ENCODE assay signal across 24 cellular contexts in the genomic region with DNA sequence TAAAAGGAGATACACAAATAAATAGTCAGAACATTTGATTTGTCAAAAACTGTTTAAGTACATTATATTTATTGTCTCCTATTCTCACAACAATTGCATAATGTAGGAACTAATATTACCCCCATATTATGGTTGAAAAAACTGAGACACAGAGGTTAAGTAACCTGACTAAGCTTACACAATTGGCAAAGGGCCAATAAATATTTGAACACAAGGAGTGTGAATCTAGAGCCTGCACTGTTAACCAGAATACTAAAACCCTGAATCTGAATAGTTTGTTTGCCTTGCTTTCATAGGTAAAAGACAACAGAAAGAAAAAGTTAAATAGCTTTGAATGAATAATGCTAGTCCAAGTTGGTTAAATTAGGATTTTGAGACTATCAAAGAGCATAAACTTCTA. TPM values are rescaled to one million over a fixed set of nuclear protein-coding genes. Genes with fewer than 3 reads are reported as not detected.
"Had no signal": no experiment of that assay in that cellular context is flagged by ENCODE, and none has a peak within 500 bp of the region (broad histone marks: within the 10 kb centered on the region; RNA-seq: fewer than 3 reads in every experiment).

No MANE protein-coding gene starts in this region.

- DNase-seq: effector memory CD4-positive, alpha-beta T cell; foreskin fibroblast; glutamatergic neuron; islet precursor cell; natural killer cell; right cardiac atrium; small intestine; stimulated activated CD4-positive, alpha-beta T cell treated with anti-CD3 and anti-CD28 coated beads, Interleukin-12 subunit alpha, Interleukin-12 subunit beta, amount 100 ng/mL, for 4 hours; stimulated activated naive CD4-positive, alpha-beta T cell; stomach; substantia nigra; transverse colon had no signal

- H3K9me3 Mint-ChIP-seq: memory B cell, mesothelial cell of epicardium, neural crest cell had no signal

- H3K27me3 Mint-ChIP-seq: memory B cell had no signal

- H3K4me1 ChIP-seq: esophagus muscularis mucosa, gastroesophageal sphincter, stomach, transverse colon had no signal

- FAIRE-seq: endometrium, small intestine had no signal

- H3K9me3 ChIP-seq: esophagus muscularis mucosa, gastroesophageal sphincter, stomach, thoracic aorta, transverse colon had no signal

- H3K4me3 Mint-ChIP-seq: memory B cell, mesothelial cell of epicardium, natural killer cell, neural crest cell had no signal

- H3K4me3 ChIP-seq: coronary artery, esophagus muscularis mucosa, gastroesophageal sphincter, stomach, thoracic aorta, transverse colon had no signal

- H3K27ac Mint-ChIP-seq: memory B cell, mesothelial cell of epicardium, natural killer cell had no signal

- H3K36me3 Mint-ChIP-seq: memory B cell, mesothelial cell of epicardium, natural killer cell had no signal

- H3K4me1 Mint-ChIP-seq: memory B cell, mesothelial cell of epicardium, natural killer cell, neural crest cell had no signal

- H3K36me3 ChIP-seq: esophagus muscularis mucosa, gastroesophageal sphincter, stomach, thoracic aorta, transverse colon had no signal

- H3K27ac ChIP-seq: coronary artery, epithelial cell of prostate, esophagus muscularis mucosa, gastroesophageal sphincter, stomach, thoracic aorta, transverse colon had no signal

- ATAC-seq: gastroesophageal sphincter, left lobe of liver, natural killer cell, right cardiac atrium had no signal

- H3K27me3 ChIP-seq: esophagus muscularis mucosa, gastroesophageal sphincter, stomach, transverse colon had no signal

RNA-seq across cellular contexts. Expression of a gene that starts 55.2 kb away (rescaled TPM):
- total RNA-seq: myocyte, natural killer cell, osteocyte, transverse colon had no signal
